Comparison of ENCODE assay signal across 10 cellular contexts in the genomic region with DNA sequence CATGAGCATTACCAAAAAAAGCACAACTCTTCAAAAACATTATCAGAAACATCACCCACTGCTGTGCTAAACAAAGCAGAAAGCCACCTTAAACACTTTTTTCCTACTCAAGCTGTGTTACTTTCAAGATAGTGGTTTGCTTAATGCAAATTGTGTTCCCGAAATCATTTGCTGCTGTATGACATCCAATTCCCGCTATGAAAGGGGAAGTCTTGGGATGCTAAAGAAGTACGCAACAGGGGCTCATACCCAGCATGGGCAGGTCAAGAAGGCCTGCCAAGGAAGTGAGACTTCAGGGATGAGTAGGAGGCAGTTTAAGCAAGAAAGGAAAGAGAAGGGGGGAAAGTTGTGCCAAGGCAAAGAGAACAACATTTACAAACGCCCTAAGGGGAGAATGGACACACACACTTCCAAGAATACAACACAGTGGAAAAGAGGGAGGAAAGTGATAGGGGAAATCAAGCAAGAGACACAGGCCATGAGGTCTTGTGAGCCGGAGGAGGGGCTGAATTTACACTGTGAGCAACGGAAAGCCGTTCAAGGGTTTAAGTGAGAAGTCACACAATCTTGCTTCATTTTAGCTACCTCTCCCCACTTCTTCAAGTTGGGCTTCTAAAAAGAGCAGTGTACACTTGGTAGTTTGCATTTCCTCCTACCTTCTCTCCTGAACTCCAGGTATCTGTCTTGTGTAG. TPM values are rescaled to one million over a fixed set of nuclear protein-coding genes. Genes with fewer than 3 reads are reported as not detected.
DNase-seq lines count a peak whose midpoint lies in the region; ATAC-seq, FAIRE-seq and TF ChIP-seq lines count a peak whose summit lies in the region.
"Had no signal": no experiment of that assay in that cellular context is flagged by ENCODE, and none has a peak within 500 bp of the region (broad histone marks: within the 10 kb centered on the region; RNA-seq: fewer than 3 reads in every experiment).

No MANE protein-coding gene starts in this region.

- no peaks in the 10 kb centered on the region for H3K27me3 Mint-ChIP-seq in activated CD4-positive, alpha-beta T cell treated with anti-CD3 and anti-CD28 coated beads, Interleukin-2, amount 10 ng/mL, durations not matched to agents 7 days and 5 days
- H3K27me3 Mint-ChIP-seq in stimulated activated memory B cell treated with anti-CD40 and anti-IgM and Interleukin-4, amounts not matched to agents 10 μg/mL and 1 μg/mL and 100 μg/mL, for 72 hours, result no peaks in the 10 kb centered on the region

- H2BK20ac ChIP-seq in H1 (ENCODE audit: low read length), result peak overlapping the region; percentile 77; the same call in 1 of the 2 replicates

- WGBS in H1 (ENCODE audit: extremely low coverage in 1 of 2, insufficient coverage in 1 of 2, insufficient read length in 1 of 2, insufficient replicate concordance in 2 of 2, low coverage in 1 of 2, low lambda C conversion rate in 2 of 2, missing lambda C conversion rate in 1 of 2), 2 experiments, result 55% methylated on average over 7 of the region's 7 CpGs; no CpG with 5 or more reads in 1 of the 2 experiments

- H2BK15ac ChIP-seq in H1 (ENCODE audit: low read length), result peak overlapping the region; percentile 89

- no peak overlapping the region for H4K5ac ChIP-seq in H1 (ENCODE audit: insufficient read length, low read depth, low read length)

- no peak for TF ChIP-seq EP300 in H1 (IDR thresholded peaks at IDR 0.05; ENCODE audit: borderline replicate concordance in 1 of 2, low read depth in 2 of 2, low read length in 2 of 2)

- H3K23me2 ChIP-seq in H1 (ENCODE audit: low read depth, low read length), result peaks cover 7% of the 10 kb centered on the region; the same call in 1 of the 2 replicates

- H3K27ac ChIP-seq in H1 (ENCODE audit: low read depth, low read length), result no peak overlapping the region

- no peak for TF ChIP-seq RAD21 in H1 (IDR thresholded peaks at IDR 0.05 in 1 of 2, conservative IDR thresholded peaks at IDR 0.05 in 1 of 2; ENCODE audit: low read depth in 2 of 2, low read length in 2 of 2)

- no peak for FAIRE-seq in H1 (lab: Jason Lieb, UNC)

- TF ChIP-seq POLR2A in H1 (IDR thresholded peaks at IDR 0.05; ENCODE audit: control extremely low read depth in 1 of 2, low read depth in 2 of 2, low read length in 2 of 2), result peak in 1 of 2 experiments; percentile 39; a peak in 1 of 3 replicates

- no peak overlapping the region for H2AFZ ChIP-seq in H1 (ENCODE audit: low read length)

- TF ChIP-seq CTCF in H1 (IDR thresholded peaks at IDR 0.05; ENCODE audit: control extremely low read depth in 1 of 3, insufficient read depth in 1 of 3, low read depth in 1 of 3, low read length in 3 of 3), result no peak

- H3K79me1 ChIP-seq in H1 (ENCODE audit: low read depth, low read length), result peaks cover 13% of the 10 kb centered on the region; the same call in 1 of the 2 replicates

- peaks cover 10% of the 10 kb centered on the region for H3K9me3 Mint-ChIP-seq in activated CD4-positive, alpha-beta T cell treated with anti-CD3 and anti-CD28 coated beads, Interleukin-2, amount 10 ng/mL, durations not matched to agents 7 days and 5 days
- H3K9me3 Mint-ChIP-seq in stimulated activated memory B cell treated with anti-CD40 and anti-IgM and Interleukin-4, amounts not matched to agents 10 μg/mL and 1 μg/mL and 100 μg/mL, for 72 hours, result no peaks in the 10 kb centered on the region

- peaks cover 32% of the 10 kb centered on the region for H3K36me3 Mint-ChIP-seq in activated CD4-positive, alpha-beta T cell treated with anti-CD3 and anti-CD28 coated beads, Interleukin-2, amount 10 ng/mL, durations not matched to agents 7 days and 5 days (ENCODE audit: low read depth)
- peaks cover 11% of the 10 kb centered on the region for H3K36me3 Mint-ChIP-seq in stimulated activated memory B cell treated with anti-CD40 and anti-IgM and Interleukin-4, amounts not matched to agents 10 μg/mL and 1 μg/mL and 100 μg/mL, for 72 hours

- peaks cover 56% of the 10 kb centered on the region for H3K4me1 Mint-ChIP-seq in activated CD4-positive, alpha-beta T cell treated with anti-CD3 and anti-CD28 coated beads, Interleukin-2, amount 10 ng/mL, durations not matched to agents 7 days and 5 days
- H3K4me1 Mint-ChIP-seq in stimulated activated memory B cell treated with anti-CD40 and anti-IgM and Interleukin-4, amounts not matched to agents 10 μg/mL and 1 μg/mL and 100 μg/mL, for 72 hours, result peaks cover 77% of the 10 kb centered on the region

- H3K4me2 ChIP-seq in H1 (ENCODE audit: insufficient read depth in 1 of 2, low read depth in 2 of 2, low read length in 2 of 2), result peak overlapping the region; percentile 41 to 90

- H3K4me1 ChIP-seq in NT2/D1 (ENCODE audit: insufficient read depth, insufficient read length) (peaks cover 7% of the 10 kb centered on the region), H1 (replicated peaks in 1 of 4; ENCODE audit: control insufficient read depth in 3 of 4, insufficient read depth in 4 of 4, low read length in 3 of 4) (peaks cover 7 to 16% (median 11%) of the 10 kb centered on the region in 4 experiments; a peak in 5 of 7 replicates)

- no peak overlapping the region for H2BK120ac ChIP-seq in H1 (replicated peaks; ENCODE audit: low read depth, low read length)

- CTCF ChIA-PET in activated CD4-positive, alpha-beta T cell treated with anti-CD3 and anti-CD28 coated beads, Interleukin-2, amount 10 ng/mL, durations not matched to agents 7 days and 5 days (lab: Charles Lee), result interaction anchor here (1.2 to 3.1 kb wide), 3 partner anchors 8 to 26 kb away, joined by 3 to 12 read pairs (median 10); no protein-coding TSS in a partner anchor
- CTCF ChIA-PET in H1 (lab: Charles Lee; ENCODE audit: partially characterized antibody), result interaction anchor here (1.2 kb wide), 2 partner anchors 18 to 55 kb away, joined by 3 to 4 read pairs; no protein-coding TSS in a partner anchor

- no peak overlapping the region for H3K14ac ChIP-seq in H1 (ENCODE audit: insufficient read length)

- H3K27me3 ChIP-seq in NT2/D1 (ENCODE audit: insufficient read depth, insufficient read length) (no peaks in the 10 kb centered on the region), H1 (replicated peaks in 1 of 4; ENCODE audit: control insufficient read depth in 3 of 4, extremely low read depth in 1 of 4, insufficient read depth in 3 of 4, low read length in 3 of 4) (no peaks in the 10 kb centered on the region)

- peak overlapping the region; percentile 10 for H3K9ac ChIP-seq in NT2/D1 (ENCODE audit: insufficient read length, low read depth)
- H3K9ac ChIP-seq in H1 (replicated peaks in 1 of 4; ENCODE audit: extremely low read depth in 1 of 4, low read depth in 3 of 4, low read length in 3 of 4), result peak overlapping the region in 1 of 4 experiments; percentile 4; a peak in 1 of 7 replicates

- no peak overlapping the region for H3K4ac ChIP-seq in H1 (replicated peaks; ENCODE audit: insufficient read length, low read depth, low read length)

- H3K9me3 ChIP-seq in NT2/D1 (ENCODE audit: insufficient read depth, low read length) (peaks cover 12% of the 10 kb centered on the region), H1 (ENCODE audit: insufficient read depth in 2 of 2, low read depth in 1 of 2, low read length in 1 of 2) (no peaks in the 10 kb centered on the region)

- no peak overlapping the region for H3K56ac ChIP-seq in H1 (replicated peaks; ENCODE audit: insufficient read length, low read depth, low read length)

- no peak overlapping the region for H3K18ac ChIP-seq in H1 (ENCODE audit: extremely low read depth, low read length)

- peaks cover 29 to 80% of the 10 kb centered on the region in 2 experiments for H3K79me2 ChIP-seq in H1 (ENCODE audit: control insufficient read depth in 1 of 2, insufficient read depth in 2 of 2, low read length in 2 of 2)

- peaks cover 10% of the 10 kb centered on the region for H3K36me3 ChIP-seq in NT2/D1 (ENCODE audit: insufficient read depth, insufficient read length, low read length)
- no peaks in the 10 kb centered on the region for H3K36me3 ChIP-seq in H1 (ENCODE audit: control insufficient read depth in 2 of 4, insufficient read depth in 4 of 4, low read length in 3 of 4)

- H2BK5ac ChIP-seq in H1 (ENCODE audit: low read depth, low read length), result peak overlapping the region; percentile 53; the same call in 1 of the 2 replicates

- H3K23ac ChIP-seq in H1 (ENCODE audit: insufficient read length), result no peak overlapping the region

- H4K91ac ChIP-seq in H1 (replicated peaks; ENCODE audit: insufficient read length, low read length), result no peak overlapping the region

- H4K8ac ChIP-seq in H1 (ENCODE audit: extremely low read depth, insufficient read depth, low read length), result no peak overlapping the region

- H4K20me1 ChIP-seq in H1 (replicated peaks in 1 of 2; ENCODE audit: control insufficient read depth in 1 of 2, insufficient read depth in 2 of 2, low read length in 2 of 2), result peaks cover 4 to 5% of the 10 kb centered on the region in 2 experiments

- POLR2A ChIA-PET in activated CD4-positive, alpha-beta T cell treated with anti-CD3 and anti-CD28 coated beads, Interleukin-2, amount 10 ng/mL, durations not matched to agents 7 days and 5 days (lab: Charles Lee), result interaction anchor here (0.5 kb wide), 1 partner anchor 60 kb away, joined by 3 read pairs; no protein-coding TSS in a partner anchor
- POLR2A ChIA-PET in H1 (lab: Charles Lee; ENCODE audit: partially characterized antibody), result interaction anchor here (0.8 to 1.3 kb wide), 3 partner anchors 9 to 33 kb away, joined by 3 to 5 read pairs (median 3); no protein-coding TSS in a partner anchor

- DNase-seq in activated CD4-positive, alpha-beta T cell treated with anti-CD3 and anti-CD28 coated beads, Interleukin-2, amount 10 ng/mL, durations not matched to agents 7 days and 5 days, result no peak
- DNase-seq in activated CD4-positive, alpha-beta T cell treated with anti-CD3 and anti-CD28 coated beads for 48 hours, result no peak
- DNase-seq in NT2/D1 (ENCODE audit: low read depth, low spot score) (no peak), H1 (ENCODE audit: low read depth in 1 of 2, low spot score in 2 of 2) (no peak), NCI-H446 (lab: John Stamatoyannopoulos, UW) (no peak), DMS 273 treated with DMSO at 0.1 percent for 48 hours (lab: John Stamatoyannopoulos, UW) (no peak)
- DNase-seq: ACHN, activated gamma-delta T cell had no signal

- peak overlapping the region; percentile 62; the same call in 1 of the 2 replicates for H2BK12ac ChIP-seq in H1 (ENCODE audit: low read depth, low read length)

- H3K4me3 Mint-ChIP-seq in activated CD4-positive, alpha-beta T cell treated with anti-CD3 and anti-CD28 coated beads, Interleukin-2, amount 10 ng/mL, durations not matched to agents 7 days and 5 days, result peak overlapping the region; percentile 8
- H3K4me3 Mint-ChIP-seq in stimulated activated memory B cell treated with anti-CD40 and anti-IgM and Interleukin-4, amounts not matched to agents 10 μg/mL and 1 μg/mL and 100 μg/mL, for 72 hours, result peak overlapping the region; percentile 57

- no peak overlapping the region for H3K4me3 ChIP-seq in NT2/D1 (ENCODE audit: insufficient read length, low read depth)
- 0 out of 8 replicates have a peak overlapping the region, but pooled peaks of 1 of the 4 experiments have one; percentile 7 for H3K4me3 ChIP-seq in H1 (ENCODE audit: extremely low read depth in 1 of 4, insufficient read depth in 2 of 4, low read depth in 3 of 4, low read length in 4 of 4)

- no peak overlapping the region for H2AK5ac ChIP-seq in H1 (ENCODE audit: low read depth, low read length)

- H3K27ac Mint-ChIP-seq in activated CD4-positive, alpha-beta T cell treated with anti-CD3 and anti-CD28 coated beads, Interleukin-2, amount 10 ng/mL, durations not matched to agents 7 days and 5 days, result no peak overlapping the region
- peak overlapping the region; percentile 81 for H3K27ac Mint-ChIP-seq in stimulated activated memory B cell treated with anti-CD40 and anti-IgM and Interleukin-4, amounts not matched to agents 10 μg/mL and 1 μg/mL and 100 μg/mL, for 72 hours

- no peak for ATAC-seq in stimulated activated memory B cell treated with anti-CD40 and anti-IgM and Interleukin-4, amounts not matched to agents 10 μg/mL and 1 μg/mL and 100 μg/mL, for 72 hours
- ATAC-seq in GM21825 (IDR thresholded peaks at IDR 0.05; ENCODE audit: unreplicated experiment), result no peak

RNA-seq across cellular contexts. Expression of gene PTPN2, which starts 4.1 kb away (rescaled TPM):
- 10 to 100 TPM; 61.0 to 69.7 TPM for total RNA-seq in activated CD4-positive, alpha-beta T cell treated with anti-CD3 and anti-CD28 coated beads, Interleukin-2, amount 10 ng/mL, durations not matched to agents 7 days and 5 days
- total RNA-seq in H1 (2021; fragmentation: NEBNext Ultra II Directional; extraction: Animal tissue kit (Norgen Biotek cat#: 25700)), result 54.0 and 54.5 TPM in 2 replicates
- 11.6 and 16.4 TPM in 2 replicates for polyA plus RNA-seq in H1 (2011; rRNA removed)
- polyA plus RNA-seq in H1 (2011; cell fraction: cytosol; rRNA removed), result 28.2 TPM
- polyA plus RNA-seq in H1 (2011; cell fraction: nucleus; rRNA removed), result 22.1 TPM
- polyA plus RNA-seq in H1 (2012, experiment 1 of 2), result 31.5 to 52.7 TPM (median 36.8 TPM) in 4 replicates
- 6.6 TPM for polyA plus RNA-seq in H1 (2012, experiment 2 of 2)
- polyA plus RNA-seq in H1 (2013, experiment 1 of 2), result 44.5 TPM
- 43.4 TPM for polyA plus RNA-seq in H1 (2013, experiment 2 of 2)
- polyA minus RNA-seq in H1 (2011; rRNA and poly(A)+ RNA removed), result 50.2 and 63.2 TPM in 2 replicates
- polyA minus RNA-seq in H1 (2011; cell fraction: cytosol; rRNA and poly(A)+ RNA removed), result 27.0 TPM
- polyA minus RNA-seq in H1 (2011; cell fraction: nucleus; rRNA and poly(A)+ RNA removed), result 39.9 TPM
